In genomic region chr2:111452208-111452607, GRCh38 we compare ENCODE assay signal across 8 cellular contexts.
DNase-seq lines count a peak whose midpoint lies in the region; ATAC-seq, FAIRE-seq and TF ChIP-seq lines count a peak whose summit lies in the region.
"Not testable (repeated sequence)": the region's sequence is repeated elsewhere in the genome, so short reads cannot be mapped to it uniquely, and the experiment has no call there.

No MANE protein-coding gene starts in this region.

- POLR2A ChIA-PET in GM12878 (lab: Charles Lee) = not testable (repeated sequence)

- CTCF ChIA-PET in GM12878 (lab: Yijun Ruan, JAX) = not testable (repeated sequence)

- FAIRE-seq in GM12878 (lab: Jason Lieb, UNC) = peak; percentile 69

- H3K27me3 ChIP-seq in GM12878 (replicated peaks in 1 of 2; ENCODE audit: control insufficient read depth in 2 of 2, insufficient read depth in 2 of 2, low read length in 1 of 2); lower lobe of right lung (ENCODE audit: low read depth); tibial artery: not testable (repeated sequence)

- H3K79me2 ChIP-seq in GM12878 (ENCODE audit: control insufficient read depth, insufficient read depth, low read length) = not testable (repeated sequence)

- not testable (repeated sequence) for H3K36me3 ChIP-seq in GM12878 (ENCODE audit: control insufficient read depth in 2 of 2, insufficient read depth in 2 of 2, low read length in 1 of 2); lower lobe of right lung; tibial artery

- not testable (repeated sequence) for DNase-seq in GM12878 (ENCODE audit: low read depth, low spot score); lower lobe of right lung
- peak; percentile 46 to 90 for DNase-seq in tibial artery

- RAD21 ChIA-PET in GM12878 (lab: Charles Lee; ENCODE audit: unreplicated experiment) = not testable (repeated sequence)

- not testable (repeated sequence) for TF ChIP-seq CTCF in GM12878 (IDR thresholded peaks at IDR 0.05 in 2 of 3, conservative IDR thresholded peaks at IDR 0.05 in 1 of 3; ENCODE audit: control insufficient read depth in 2 of 3, extremely low read depth in 1 of 3, insufficient read depth in 1 of 3, low read depth in 3 of 3, low read length in 3 of 3); lower lobe of right lung (IDR thresholded peaks at IDR 0.05); tibial artery (IDR thresholded peaks at IDR 0.05)

- H3K4me2 ChIP-seq in GM12878 (ENCODE audit: control insufficient read depth, insufficient read depth) = peak overlapping the region; percentile 33; the same call in 1 of the 2 replicates

- not testable (repeated sequence) for TF ChIP-seq EP300 in GM12878 (IDR thresholded peaks at IDR 0.05; ENCODE audit: borderline replicate concordance in 1 of 2, control insufficient read depth in 1 of 2, low read depth in 2 of 2, low read length in 2 of 2)

- in situ Hi-C loops in GM12878 (cut with MboI) = not testable (repeated sequence)

- not testable (repeated sequence) for H4K20me1 ChIP-seq in GM12878 (ENCODE audit: control insufficient read depth, insufficient read depth)

- TF ChIP-seq RAD21 in GM12878 (IDR thresholded peaks at IDR 0.05; ENCODE audit: insufficient read depth, low read depth, low read length) = not testable (repeated sequence)

- H2AFZ ChIP-seq in GM12878 (ENCODE audit: control insufficient read depth, low read depth, low read length) = not testable (repeated sequence)

- H3K4me3 ChIP-seq in GM12878 (0 out of 2 replicates have a peak overlapping the region, but pooled peaks have one; percentile 12), lower lobe of right lung (peak overlapping the region; percentile 16), tibial artery (peak overlapping the region; percentile 38 to 43)

- not testable (repeated sequence) for TF ChIP-seq POLR2A in GM12878 (IDR thresholded peaks at IDR 0.05; ENCODE audit: low read depth, low read length)

- not testable (repeated sequence) for H3K4me1 ChIP-seq in GM12878 (ENCODE audit: control insufficient read depth, insufficient read depth, low read length); lower lobe of right lung; tibial artery

- SMC1A ChIA-PET in GM12878 (lab: Charles Lee; ENCODE audit: uncharacterized antibody, unreplicated experiment) = not testable (repeated sequence)

- WGBS in GM12878 (ENCODE audit: insufficient coverage, insufficient replicate concordance, low lambda C conversion rate, missing lambda C conversion rate) = 0% methylated on average over 7 of the region's 7 CpGs

- H3K9ac ChIP-seq in GM12878 (ENCODE audit: control insufficient read depth, insufficient read depth, low read length) = not testable (repeated sequence)

- H3K9me3 ChIP-seq in GM12878 (replicated peaks; ENCODE audit: control insufficient read depth, insufficient read depth, low read length); lower lobe of right lung; tibial artery: not testable (repeated sequence)

- not testable (repeated sequence) for BruUV-seq in GM12878 (replicated peaks; lab: Mats Ljungman, UMichigan)

- intact Hi-C loops in GM12878 (cut with micrococcal nuclease; ENCODE audit: unreplicated experiment) = loop anchor here (10.0 kb wide), 1 partner anchor 327 kb away; the partner anchor contains the start of gene BCL2L11
- intact Hi-C loops in lower lobe of right lung (cut with DNase I); tibial artery (cut with DNase I; ENCODE audit: low total_unique reads): not testable (repeated sequence)

- ATAC-seq in GM18858 (IDR thresholded peaks at IDR 0.05; ENCODE audit: unreplicated experiment) (peak; percentile 61), GM21528 (IDR thresholded peaks at IDR 0.05; ENCODE audit: low FRiP score, unreplicated experiment) (peak; percentile 51), HG02840 (IDR thresholded peaks at IDR 0.05; ENCODE audit: low FRiP score, unreplicated experiment) (peak; percentile 55), HG03565 (IDR thresholded peaks at IDR 0.05; ENCODE audit: unreplicated experiment) (peak; percentile 41), GM12878 (peak; percentile 81)
- ATAC-seq in activated CD4-positive, CD25-positive, alpha-beta regulatory T cell treated with anti-CD3 and anti-CD28 coated beads, Interleukin-2, amount 50 U/mL, for 24 hours = peak; percentile 52 to 60
- ATAC-seq in lower lobe of right lung = not testable (repeated sequence)

- H3K27ac ChIP-seq in GM12878 (ENCODE audit: control insufficient read depth, insufficient read depth); lower lobe of right lung: not testable (repeated sequence)
- peak overlapping the region; percentile 42 to 67 for H3K27ac ChIP-seq in tibial artery

TF ChIP-seq in GM12878, 131 proteins besides CTCF, POLR2A, EP300 and RAD21:
- peak; percentile 54; the same call in 1 of the 2 replicates for TF ChIP-seq PAX5 (IDR thresholded peaks at IDR 0.05; ENCODE audit: borderline replicate concordance, low read depth, low read length)
